In genomic region chr12:111288771-111289170, GRCh38 we compare ENCODE assay signal across 9 cellular contexts.
"Had no signal": no experiment of that assay in that cellular context is flagged by ENCODE, and none has a peak within 500 bp of the region (broad histone marks: within the 10 kb centered on the region; RNA-seq: fewer than 3 reads in every experiment).

No MANE protein-coding gene starts in this region.

- DNase-seq: GM23248, GOT3, H7, H9, HCEC 1CT, HFFc6 had no signal

- H3K4me3 ChIP-seq: GM23248, GM23338, HAP-1 had no signal

- ATAC-seq: GM23338, HCT116 had no signal

- H2AFZ ChIP-seq: GM23248, GM23338 had no signal

- H3K4me1 ChIP-seq: HAP-1 had no signal

- H3K9me3 ChIP-seq: HAP-1 had no signal

- H3K36me3 ChIP-seq: HAP-1 had no signal

- H3K4me2 ChIP-seq: GM23338 had no signal

- H3K27ac ChIP-seq: GM23248 had no signal

- H3K9ac ChIP-seq: GM23248 had no signal
